Comparison of ENCODE assay signal across 9 cellular contexts in genomic region chr2:143140864-143141637, GRCh38. TPM values are rescaled to one million over a fixed set of nuclear protein-coding genes. Genes with fewer than 3 reads are reported as not detected.
DNase-seq lines count a peak whose midpoint lies in the region; ATAC-seq lines count a peak whose summit lies in the region.
"Had no signal": no experiment of that assay in that cellular context is flagged by ENCODE, and none has a peak within 500 bp of the region (broad histone marks: within the 10 kb centered on the region; RNA-seq: fewer than 3 reads in every experiment).

No MANE protein-coding gene starts in this region.

- peak; percentile 80 for ATAC-seq in GM18867 (IDR thresholded peaks at IDR 0.05; ENCODE audit: unreplicated experiment)
- ATAC-seq in GM21786 (IDR thresholded peaks at IDR 0.05; ENCODE audit: unreplicated experiment), result peak; percentile 80
- ATAC-seq in esophagus mucosa, result peak; percentile 45

- peak; percentile 72 for DNase-seq in KBM-7
- DNase-seq in NCI-H526 treated with DMSO at 0.1 percent for 48 hours (lab: John Stamatoyannopoulos, UW), result no peak
- DNase-seq in NCI-H2196 treated with DMSO at 0.1 percent for 48 hours (lab: John Stamatoyannopoulos, UW; ENCODE audit: unreplicated experiment), result no peak
- DNase-seq in NCI-H2171 treated with DMSO at 0.1 percent for 48 hours (lab: John Stamatoyannopoulos, UW), result no peak
- DNase-seq in NCI-H146 treated with DMSO at 0.1 percent for 48 hours (lab: John Stamatoyannopoulos, UW; ENCODE audit: unreplicated experiment), result no peak

- in situ Hi-C loops in KBM-7 (cut with MboI; ENCODE audit: low pct_unique_long_range_greater_than_20kb, low sequenced_read_pairs), result no loop called here

RNA-seq across cellular contexts. Expression of gene ARHGAP15, which starts 11.8 kb away (rescaled TPM):
- 2.6 TPM for total RNA-seq in esophagus mucosa
- total RNA-seq: pulmonary artery endothelial cell had no signal
